In genomic region chr22:46070722-46071450, GRCh38 we compare ENCODE assay signal across 8 cellular contexts.
A peak's percentile ranks its signal among the peaks of the same experiment; 100 is the strongest.
DNase-seq lines count a peak whose midpoint lies in the region; ATAC-seq, FAIRE-seq and TF ChIP-seq lines count a peak whose summit lies in the region.

No MANE protein-coding gene starts in this region.

- no peaks in the 10 kb centered on the region for H3K9me3 ChIP-seq in ES-I3 (ENCODE audit: control insufficient read depth, insufficient read depth, low read length)
- H3K9me3 ChIP-seq in T-helper 17 cell (ENCODE audit: control insufficient read depth, low read length, poor library complexity, severe bottlenecking) = no peaks in the 10 kb centered on the region
- H3K9me3 ChIP-seq in kidney (ENCODE audit: control insufficient read depth in 1 of 2, low read length in 2 of 2) = no peaks in the 10 kb centered on the region

- H3K27ac ChIP-seq in kidney (ENCODE audit: low read depth in 2 of 2, low read length in 2 of 2) = peak overlapping the region; percentile 97 to 99

- H3K27me3 ChIP-seq in bronchial epithelial cell (ENCODE audit: control insufficient read depth, insufficient read depth, low read length) = no peaks in the 10 kb centered on the region

- H3K27ac Mint-ChIP-seq in T-helper 17 cell (peak overlapping the region; percentile 51), type B pancreatic cell (no peak overlapping the region)

- FAIRE-seq in bronchial epithelial cell (lab: Jason Lieb, UNC) (no peak), kidney (lab: Jason Lieb, UNC) (no peak)

- H3K27me3 Mint-ChIP-seq in T-helper 17 cell (no peaks in the 10 kb centered on the region), type B pancreatic cell (peaks cover 76% of the 10 kb centered on the region)

- H3K4me1 Mint-ChIP-seq in T-helper 17 cell (peaks cover 29% of the 10 kb centered on the region), type B pancreatic cell (ENCODE audit: unreplicated experiment) (peaks cover 7% of the 10 kb centered on the region)

- H3K36me3 Mint-ChIP-seq in T-helper 17 cell (ENCODE audit: low read depth) (no peaks in the 10 kb centered on the region), type B pancreatic cell (no peaks in the 10 kb centered on the region)

- no peaks in the 10 kb centered on the region for H3K9me3 Mint-ChIP-seq in type B pancreatic cell

- H3K9ac ChIP-seq in ES-I3 (ENCODE audit: low read depth, low read length) (peak overlapping the region; percentile 83), kidney (ENCODE audit: low read length in 2 of 2) (peak overlapping the region; percentile 75 to 87)

- ATAC-seq in HG02981 (IDR thresholded peaks at IDR 0.05; ENCODE audit: unreplicated experiment) = peak; percentile 28
- peak; percentile 59 for ATAC-seq in T-helper 17 cell

- H3K4me3 ChIP-seq in bronchial epithelial cell (ENCODE audit: low read depth, low read length) = peak overlapping the region; percentile 92
- H3K4me3 ChIP-seq in kidney (ENCODE audit: low read length in 2 of 2) = peak overlapping the region; percentile 35 to 81

- H3K36me3 ChIP-seq in ES-I3 (ENCODE audit: insufficient read depth, low read length) = no peaks in the 10 kb centered on the region
- peaks cover 11% of the 10 kb centered on the region for H3K36me3 ChIP-seq in bronchial epithelial cell (ENCODE audit: control insufficient read depth, insufficient read depth, low read length)
- H3K36me3 ChIP-seq in kidney (ENCODE audit: control insufficient read depth in 1 of 2, insufficient read depth in 2 of 2, low read length in 2 of 2) = peaks cover 2 to 9% of the 10 kb centered on the region in 2 donors

- 0 out of 2 replicates have a peak, but pooled peaks cover 3% of the 10 kb centered on the region for H3K4me1 ChIP-seq in ES-I3 (ENCODE audit: insufficient read depth, low read length)
- peaks cover 21 to 25% of the 10 kb centered on the region in 2 donors for H3K4me1 ChIP-seq in kidney (ENCODE audit: control insufficient read depth in 1 of 2, insufficient read depth in 1 of 2, low read depth in 1 of 2, low read length in 2 of 2)

- TF ChIP-seq CTCF in bronchial epithelial cell (IDR thresholded peaks at IDR 0.05; ENCODE audit: insufficient read depth, low read length, severe bottlenecking) (no peak), kidney (IDR thresholded peaks at IDR 0.05; ENCODE audit: borderline replicate concordance, extremely low read depth, insufficient read depth) (no peak), type B pancreatic cell (conservative IDR thresholded peaks at IDR 0.05) (no peak)

- peak overlapping the region; percentile 88 for H3K4me3 Mint-ChIP-seq in T-helper 17 cell
- H3K4me3 Mint-ChIP-seq in type B pancreatic cell = no peak overlapping the region

- intact Hi-C loops in kidney (cut with DNase I) = no loop called here

- peak; percentile 32 to 47 (median 45) for DNase-seq in T-helper 17 cell
- DNase-seq in bronchial epithelial cell (ENCODE audit: low read depth) = no peak
- peak; percentile 86 for DNase-seq in kidney
- DNase-seq in stimulated activated CD4-positive, alpha-beta T cell treated with anti-CD3 and anti-CD28 coated beads, Interleukin-15, amount 100 ng/mL, for 24 hours = peak; percentile 70
- DNase-seq in GF-D8 (lab: John Stamatoyannopoulos, UW) = no peak
- no peak for DNase-seq in type B pancreatic cell (ENCODE audit: extremely low spot score, unreplicated experiment)

Comparison
In these comparisons a context has a peak if more than half of its experiments do, and no peak if none do; other contexts are left out.
1. DNase-seq: peak in T-helper 17 cell (3 of 3), kidney (single experiment) and stimulated activated CD4-positive, alpha-beta T cell treated with anti-CD3 and anti-CD28 coated beads, Interleukin-15, amount 100 ng/mL, for 24 hours (single experiment); none in bronchial epithelial cell (single experiment), GF-D8 (single experiment) and type B pancreatic cell (single experiment).